8 cellular contexts compared by ENCODE assay signal in genomic region chr1:58922302-58923089, GRCh38.
A peak's percentile ranks its signal among the peaks of the same experiment; 100 is the strongest.
DNase-seq lines count a peak whose midpoint lies in the region; FAIRE-seq and TF ChIP-seq lines count a peak whose summit lies in the region.

No MANE protein-coding gene starts in this region.

- H3K36me3 ChIP-seq in endothelial cell of umbilical vein (ENCODE audit: control insufficient read depth in 2 of 2, extremely low read depth in 1 of 2, insufficient read depth in 2 of 2, low read length in 2 of 2) (no peaks in the 10 kb centered on the region), ovary (no peaks in the 10 kb centered on the region)

- no peak overlapping the region for H3K9ac ChIP-seq in endothelial cell of umbilical vein (replicated peaks; ENCODE audit: extremely low read depth, insufficient read depth, low read length)

- no peaks in the 10 kb centered on the region for H3K9me1 ChIP-seq in endothelial cell of umbilical vein (replicated peaks; ENCODE audit: control insufficient read depth, extremely low read depth, insufficient read depth, low read length)

- CTCF ChIA-PET in HEK293T (lab: Yijun Ruan, JAX), result interaction anchor here (0.6 kb wide), 1 partner anchor 387 kb away, joined by 7 read pairs; no protein-coding TSS in a partner anchor
- CTCF ChIA-PET in RWPE1 (lab: Yijun Ruan, JAX), result interaction anchor here (0.7 kb wide), 1 partner anchor 12 kb away, joined by 4 read pairs; no protein-coding TSS in a partner anchor
- CTCF ChIA-PET in endothelial cell of umbilical vein (lab: Charles Lee), result no interaction called here

- H3K27ac ChIP-seq in RWPE1 (peak overlapping the region; percentile 93), endothelial cell of umbilical vein (ENCODE audit: insufficient read depth, low read depth, low read length) (no peak overlapping the region), ovary (no peak overlapping the region)

- H3K27me3 ChIP-seq in endothelial cell of umbilical vein (ENCODE audit: control insufficient read depth in 2 of 2, insufficient read depth in 2 of 2, low read length in 2 of 2) (no peaks in the 10 kb centered on the region), ovary (no peaks in the 10 kb centered on the region)

- H3K4me3 ChIP-seq in endothelial cell of umbilical vein (replicated peaks in 1 of 3; ENCODE audit: insufficient read depth in 1 of 3, low read depth in 1 of 3, low read length in 3 of 3), result no peak overlapping the region
- no peak overlapping the region for H3K4me3 ChIP-seq in ovary

- 21 to 30% (median 28%) methylated on average over 13 of the region's 13 CpGs for WGBS in ovary, 3 donors

- H3K79me2 ChIP-seq in endothelial cell of umbilical vein (ENCODE audit: control insufficient read depth, insufficient read depth, low read length), result no peaks in the 10 kb centered on the region

- H3K4me2 ChIP-seq in endothelial cell of umbilical vein (ENCODE audit: insufficient read depth, low read length), result no peak overlapping the region

- BruUV-seq in endothelial cell of umbilical vein (replicated peaks; lab: Mats Ljungman, UMichigan), result no TSS peak

- TF ChIP-seq CTCF in GM13976 (IDR thresholded peaks at IDR 0.05; ENCODE audit: borderline replicate concordance, control extremely low read depth, extremely low read depth, insufficient read depth, missing control alignments) (no peak), RWPE1 (conservative IDR thresholded peaks at IDR 0.05; ENCODE audit: low read depth) (no peak), endothelial cell of umbilical vein (IDR thresholded peaks at IDR 0.05; ENCODE audit: extremely low read depth in 1 of 2, insufficient read depth in 1 of 2, low read depth in 1 of 2, low read length in 2 of 2) (no peak), ovary (IDR thresholded peaks at IDR 0.05) (no peak)

- TF ChIP-seq POLR2A in endothelial cell of umbilical vein (IDR thresholded peaks at IDR 0.05; ENCODE audit: low read depth, low read length) (no peak), ovary (IDR thresholded peaks at IDR 0.05) (no peak)

- H3K4me1 ChIP-seq in endothelial cell of umbilical vein (ENCODE audit: control insufficient read depth, extremely low read depth, insufficient read depth, low read length) (no peaks in the 10 kb centered on the region), ovary (ENCODE audit: insufficient read depth) (peaks cover 5% of the 10 kb centered on the region)

- peak overlapping the region; percentile 35 for H2AFZ ChIP-seq in endothelial cell of umbilical vein (ENCODE audit: low read depth, low read length)

- FAIRE-seq in endothelial cell of umbilical vein (lab: Jason Lieb, UNC), result no peak

- intact Hi-C loops in endothelial cell of umbilical vein (cut with micrococcal nuclease) (no loop called here), ovary (cut with DNase I) (no loop called here)

- no peaks in the 10 kb centered on the region for H4K20me1 ChIP-seq in endothelial cell of umbilical vein (replicated peaks; ENCODE audit: control insufficient read depth, extremely low read depth, insufficient read depth, low read length)

- dilution Hi-C loops in endothelial cell of umbilical vein (cut with MboI; ENCODE audit: extremely low pct_ligation_motif_present, low sequenced_read_pairs), result no loop called here

- no peak for TF ChIP-seq EP300 in ovary (IDR thresholded peaks at IDR 0.05)

- H3K9me3 ChIP-seq in endothelial cell of umbilical vein (replicated peaks; ENCODE audit: control insufficient read depth, insufficient read depth, low read length) (no peaks in the 10 kb centered on the region), ovary (no peaks in the 10 kb centered on the region)

- DNase-seq in GM13976 (ENCODE audit: low spot score) (peak; percentile 60), HEK293T (ENCODE audit: extremely low spot score) (no peak), RWPE1 (ENCODE audit: low spot score) (peak; percentile 89), endothelial cell of umbilical vein (ENCODE audit: low read depth, low spot score) (no peak), ovary (peak; percentile 68 to 90 (median 71)), NCI-H774 (lab: John Stamatoyannopoulos, UW) (no peak), epidermal melanocyte (ENCODE audit: insufficient read length, low spot score) (no peak), cerebellar cortex (ENCODE audit: low spot score) (no peak)

- in situ Hi-C loops in GM13976 (cut with MboI; ENCODE audit: low sequenced_read_pairs, unreplicated experiment), result no loop called here

- POLR2A ChIA-PET in HEK293T (lab: Yijun Ruan, JAX) (interaction anchor here (1.6 kb wide), 1 partner anchor 139 kb away, joined by 4 read pairs; the partner anchor contains the start of gene JUN), RWPE1 (lab: Yijun Ruan, JAX; ENCODE audit: low non-redundant PET) (no interaction called here), endothelial cell of umbilical vein (lab: Charles Lee) (no interaction called here)

TF ChIP-seq in HEK293T, 16 proteins besides CTCF, POLR2A, EP300 and RAD21:
- TF ChIP-seq PKNOX1 (IDR thresholded peaks at IDR 0.05) (peak; percentile 59), SUZ12 (IDR thresholded peaks at IDR 0.05) (no peak), BHLHE40 (IDR thresholded peaks at IDR 0.05; ENCODE audit: borderline replicate concordance) (no peak)

TF ChIP-seq in endothelial cell of umbilical vein, 7 proteins besides CTCF, POLR2A, EP300 and RAD21:
- TF ChIP-seq JUN (IDR thresholded peaks at IDR 0.05; ENCODE audit: borderline replicate concordance, insufficient read depth, insufficient read length, low read depth) (no peak), POLR2AphosphoS5 (IDR thresholded peaks at IDR 0.05; ENCODE audit: insufficient read depth, low read depth, low read length) (no peak), EZH2 (IDR thresholded peaks at IDR 0.05; ENCODE audit: borderline replicate concordance, low read depth, low read length, severe bottlenecking) (no peak), GATA2 (IDR thresholded peaks at IDR 0.05; ENCODE audit: insufficient read depth, insufficient read length, low read depth, low read length) (no peak), MAX (IDR thresholded peaks at IDR 0.05; ENCODE audit: insufficient read depth, insufficient read length) (no peak), FOS (IDR thresholded peaks at IDR 0.05; ENCODE audit: borderline replicate concordance, insufficient read depth, low read length) (no peak), MYC (IDR thresholded peaks at IDR 0.05; ENCODE audit: low read depth, low read length) (no peak)

Comparison
In these comparisons a context has a peak if more than half of its experiments do, and no peak if none do; other contexts are left out.
1. DNase-seq: peak in GM13976 (single experiment), RWPE1 (single experiment) and ovary (5 of 5); none in HEK293T (single experiment), endothelial cell of umbilical vein (single experiment), NCI-H774 (single experiment), epidermal melanocyte (single experiment) and cerebellar cortex (single experiment).